ENCODE assay signal across 1 cellular context in genomic region chr20:38214256-38214870, GRCh38.
TF ChIP-seq lines count a peak whose summit lies in the region.

No MANE protein-coding gene starts in this region.

TF ChIP-seq in K562, 482 proteins besides CTCF, POLR2A, EP300 and RAD21 (continued from another document):
- TF ChIP-seq ADNP (tag; IDR thresholded peaks at IDR 0.05), result peak; percentile 77
